18 cellular contexts compared by ENCODE assay signal in genomic region chr11:111719379-111719778, GRCh38. TPM values are rescaled to one million over a fixed set of nuclear protein-coding genes. Genes with fewer than 3 reads are reported as not detected.
DNase-seq lines count a peak whose midpoint lies in the region; ATAC-seq, FAIRE-seq and TF ChIP-seq lines count a peak whose summit lies in the region.
"Had no signal": no experiment of that assay in that cellular context is flagged by ENCODE, and none has a peak within 500 bp of the region (broad histone marks: within the 10 kb centered on the region; RNA-seq: fewer than 3 reads in every experiment).

No MANE protein-coding gene starts in this region.

- FAIRE-seq in urothelium cell line (lab: Jason Lieb, UNC): no peak
- FAIRE-seq: GM12892 had no signal

- H3K4me1 Mint-ChIP-seq in activated CD4-positive, alpha-beta memory T cell treated with anti-CD3 and anti-CD28 coated beads, Interleukin-2, amount 10 ng/mL, durations not matched to agents 7 days and 5 days: peaks cover 8% of the 10 kb centered on the region

- no peak overlapping the region for H3K27ac Mint-ChIP-seq in activated CD4-positive, alpha-beta memory T cell treated with anti-CD3 and anti-CD28 coated beads, Interleukin-2, amount 10 ng/mL, durations not matched to agents 7 days and 5 days
- H3K27ac Mint-ChIP-seq: activated naive CD8-positive, alpha-beta T cell had no signal

- H3K27me3 Mint-ChIP-seq in activated CD4-positive, alpha-beta memory T cell treated with anti-CD3 and anti-CD28 coated beads, Interleukin-2, amount 10 ng/mL, durations not matched to agents 7 days and 5 days: no peaks in the 10 kb centered on the region
- H3K27me3 Mint-ChIP-seq: activated naive CD8-positive, alpha-beta T cell; central memory CD8-positive, alpha-beta T cell had no signal

- H3K36me3 Mint-ChIP-seq in activated CD4-positive, alpha-beta memory T cell treated with anti-CD3 and anti-CD28 coated beads, Interleukin-2, amount 10 ng/mL, durations not matched to agents 7 days and 5 days (ENCODE audit: low read depth): peaks cover 35% of the 10 kb centered on the region

- no peak for TF ChIP-seq CTCF in epithelial cell of esophagus (IDR thresholded peaks at IDR 0.05; ENCODE audit: insufficient read depth, low read depth, low read length, missing control alignments)

- no peaks in the 10 kb centered on the region for H3K9me3 Mint-ChIP-seq in activated CD4-positive, alpha-beta memory T cell treated with anti-CD3 and anti-CD28 coated beads, Interleukin-2, amount 10 ng/mL, durations not matched to agents 7 days and 5 days
- H3K9me3 Mint-ChIP-seq: central memory CD8-positive, alpha-beta T cell had no signal

- DNase-seq in ELR (ENCODE audit: low read depth): peak; percentile 57
- peak; percentile 35 for DNase-seq in RPMI7951 (ENCODE audit: low read depth)
- DNase-seq in epithelial cell of esophagus (ENCODE audit: low read depth): peak; percentile 32
- DNase-seq in renal cortical epithelial cell (ENCODE audit: low read depth): peak; percentile 52
- DNase-seq in cerebellum (ENCODE audit: low spot score): no peak
- no peak for DNase-seq in urothelium cell line (ENCODE audit: low spot score)
- DNase-seq in activated CD4-positive, alpha-beta memory T cell treated with anti-CD3 and anti-CD28 coated beads, Interleukin-2, amount 10 ng/mL, durations not matched to agents 7 days and 5 days: no peak
- DNase-seq: GF-D8; Kasumi-1; left ventricle myocardium inferior; NCI-H1417 treated with DMSO at 0.1 percent for 48 hours; RPMI8226; stimulated activated CD4-positive, alpha-beta T cell treated with anti-CD3 and anti-CD28 coated beads, Interleukin-2, amount 100 ng/mL, for 48 hours; substantia nigra had no signal

- CTCF ChIA-PET in activated CD4-positive, alpha-beta memory T cell treated with anti-CD3 and anti-CD28 coated beads, Interleukin-2, amount 10 ng/mL, durations not matched to agents 7 days and 5 days (lab: Charles Lee): interaction anchor here (1.2 kb wide), 1 partner anchor 58 kb away, joined by 3 read pairs; no protein-coding TSS in a partner anchor

- no peak overlapping the region for H3K4me3 Mint-ChIP-seq in activated CD4-positive, alpha-beta memory T cell treated with anti-CD3 and anti-CD28 coated beads, Interleukin-2, amount 10 ng/mL, durations not matched to agents 7 days and 5 days
- H3K4me3 Mint-ChIP-seq: activated naive CD8-positive, alpha-beta T cell; central memory CD8-positive, alpha-beta T cell had no signal

- no peak for ATAC-seq in HG02973 (IDR thresholded peaks at IDR 0.05; ENCODE audit: unreplicated experiment)

- POLR2A ChIA-PET in activated CD4-positive, alpha-beta memory T cell treated with anti-CD3 and anti-CD28 coated beads, Interleukin-2, amount 10 ng/mL, durations not matched to agents 7 days and 5 days (lab: Charles Lee): no interaction called here

- no peak overlapping the region for H3K4me3 ChIP-seq in epithelial cell of esophagus (ENCODE audit: low read length)
- H3K4me3 ChIP-seq: left ventricle myocardium inferior had no signal

RNA-seq across cellular contexts. Expression of gene PPP2R1B, which starts 46.8 kb away (rescaled TPM):
- 33.4 and 36.9 TPM in 2 replicates for total RNA-seq in RPMI7951 (2014; rRNA removed; shearing (Covaris generic))
- total RNA-seq in renal cortical epithelial cell: 64.3 and 93.9 TPM in 2 replicates
- total RNA-seq in cerebellum: 19.5 TPM
- total RNA-seq in activated CD4-positive, alpha-beta memory T cell treated with anti-CD3 and anti-CD28 coated beads, Interleukin-2, amount 10 ng/mL, durations not matched to agents 7 days and 5 days: 10 to 100 TPM; 51.3 to 55.7 TPM

Comparison
In these comparisons a context has a peak if more than half of its experiments do, and no peak if none do; other contexts are left out.
1. DNase-seq: peak in ELR (single experiment), RPMI7951 (single experiment), epithelial cell of esophagus (single experiment) and renal cortical epithelial cell (single experiment); none in cerebellum (single experiment), urothelium cell line (single experiment) and activated CD4-positive, alpha-beta memory T cell treated with anti-CD3 and anti-CD28 coated beads, Interleukin-2, amount 10 ng/mL, durations not matched to agents 7 days and 5 days (single experiment).